1 cellular context compared by ENCODE assay signal in genomic region chr19:40512473-40513344, GRCh38.
A peak's percentile ranks its signal among the peaks of the same experiment; 100 is the strongest.
TF ChIP-seq lines count a peak whose summit lies in the region.

No MANE protein-coding gene starts in this region.

TF ChIP-seq in WTC11, 78 proteins besides CTCF, POLR2A, EP300 and RAD21 (continued from another document and continues in another):
- TF ChIP-seq USF1 (CRISPR knock-in tag; IDR thresholded peaks at IDR 0.05) (peak; percentile 87), ZNF396 (CRISPR knock-in tag; IDR thresholded peaks at IDR 0.05; ENCODE audit: borderline replicate concordance) (no peak), FOXK1 (CRISPR knock-in tag; IDR thresholded peaks at IDR 0.05) (peak; percentile 79), ZBTB43 (CRISPR knock-in tag; IDR thresholded peaks at IDR 0.05) (peak; percentile 86; the same call in 1 of the 2 replicates), PRRX2 (CRISPR knock-in tag; IDR thresholded peaks at IDR 0.05) (no peak), ERG (CRISPR knock-in tag; IDR thresholded peaks at IDR 0.05) (no peak), JAZF1 (CRISPR knock-in tag; IDR thresholded peaks at IDR 0.05) (no peak), NR2C2 (CRISPR knock-in tag; IDR thresholded peaks at IDR 0.05) (peak; percentile 68; the same call in 1 of the 2 replicates), ZBTB21 (CRISPR knock-in tag; IDR thresholded peaks at IDR 0.05; ENCODE audit: borderline replicate concordance) (peak; percentile 90; the same call in 1 of the 2 replicates), HMGXB4 (CRISPR knock-in tag; IDR thresholded peaks at IDR 0.05) (0 out of 2 replicates have a peak, but pooled peaks have one; percentile 41), MAX (CRISPR knock-in tag; IDR thresholded peaks at IDR 0.05) (peak; percentile 94), ATF6 (CRISPR knock-in tag; IDR thresholded peaks at IDR 0.05) (no peak), KAT7 (CRISPR knock-in tag; IDR thresholded peaks at IDR 0.05; ENCODE audit: borderline replicate concordance) (peak; percentile 96; the same call in 1 of the 2 replicates), ZNF121 (CRISPR knock-in tag; IDR thresholded peaks at IDR 0.05) (peak; percentile 33; the same call in 1 of the 2 replicates), ZNF671 (CRISPR knock-in tag; IDR thresholded peaks at IDR 0.05) (no peak), MLX (CRISPR knock-in tag; IDR thresholded peaks at IDR 0.05) (0 out of 2 replicates have a peak, but pooled peaks have one; percentile 91), ATF3 (CRISPR knock-in tag; conservative IDR thresholded peaks at IDR 0.05) (peak; percentile 67), NR3C1 (CRISPR knock-in tag; conservative IDR thresholded peaks at IDR 0.05; ENCODE audit: low read depth) (peak; percentile 88), ELF4 (CRISPR knock-in tag; IDR thresholded peaks at IDR 0.05; ENCODE audit: low read depth) (peak; percentile 58; the same call in 1 of the 2 replicates), USF2 (CRISPR knock-in tag; IDR thresholded peaks at IDR 0.05) (peak; percentile 91), ZNF423 (CRISPR knock-in tag; IDR thresholded peaks at IDR 0.05) (0 out of 2 replicates have a peak, but pooled peaks have one; percentile 33), ZSCAN18 (CRISPR knock-in tag; IDR thresholded peaks at IDR 0.05) (no peak), TCF7 (CRISPR knock-in tag; IDR thresholded peaks at IDR 0.05; ENCODE audit: low read depth) (peak; percentile 84), FOXJ3 (CRISPR knock-in tag; IDR thresholded peaks at IDR 0.05; ENCODE audit: borderline replicate concordance) (no peak), FOXP1 (CRISPR knock-in tag; IDR thresholded peaks at IDR 0.05; ENCODE audit: borderline replicate concordance) (peak; percentile 98), ZNF219 (CRISPR knock-in tag; IDR thresholded peaks at IDR 0.05; ENCODE audit: borderline replicate concordance) (peak; percentile 96), STAT6 (CRISPR knock-in tag; conservative IDR thresholded peaks at IDR 0.05; ENCODE audit: low read depth) (0 out of 2 replicates have a peak, but pooled peaks have one; percentile 65), ESRRA (CRISPR knock-in tag; IDR thresholded peaks at IDR 0.05; ENCODE audit: borderline replicate concordance) (peak; percentile 93; the same call in 1 of the 2 replicates), ARID4B (CRISPR knock-in tag; IDR thresholded peaks at IDR 0.05; ENCODE audit: borderline replicate concordance) (peak; percentile 80; the same call in 1 of the 2 replicates), CREM (CRISPR knock-in tag; IDR thresholded peaks at IDR 0.05) (peak; percentile 78), PRDM15 (CRISPR knock-in tag; IDR thresholded peaks at IDR 0.05) (peak; percentile 53), TP53 (CRISPR knock-in tag; IDR thresholded peaks at IDR 0.05) (peak; percentile 97)
